In the genomic region with DNA sequence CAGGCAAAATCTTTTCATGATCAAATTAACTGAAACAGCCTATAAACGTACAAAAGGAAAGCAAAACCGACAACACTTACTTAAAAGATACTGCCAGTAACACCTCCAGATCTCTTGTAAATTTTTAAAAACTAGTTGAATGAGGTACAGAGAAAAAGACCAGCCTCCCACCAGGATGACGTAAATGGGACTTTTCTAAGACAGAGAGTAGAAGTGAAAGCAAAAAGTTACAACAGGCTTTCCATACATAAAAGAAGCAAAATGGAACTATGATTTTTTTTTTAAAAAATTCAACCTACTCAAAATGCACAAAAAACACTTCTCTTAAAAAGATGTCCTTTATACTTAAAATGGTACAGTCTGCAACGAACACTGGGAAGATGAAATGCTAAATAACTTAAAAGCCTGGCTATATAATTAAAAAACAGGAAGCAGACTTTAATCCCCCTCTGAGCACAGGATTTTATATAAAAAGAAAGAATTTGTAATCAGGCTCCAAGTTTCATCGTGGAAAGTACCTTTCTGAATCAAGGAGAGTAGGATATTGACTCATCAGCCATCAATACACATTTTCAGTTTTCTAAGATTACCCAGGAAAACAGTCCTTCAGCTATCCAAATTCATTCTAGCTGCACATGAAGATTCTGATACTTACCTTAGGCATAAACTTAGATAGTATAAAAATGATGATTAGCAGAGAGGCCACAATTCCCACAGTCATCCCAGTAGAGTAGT, we compare ENCODE assay signal across 8 cellular contexts. TPM values are rescaled to one million over a fixed set of nuclear protein-coding genes. Genes with fewer than 3 reads are reported as not detected.
A peak's percentile ranks its signal among the peaks of the same experiment; 100 is the strongest.
DNase-seq lines count a peak whose midpoint lies in the region; ATAC-seq and TF ChIP-seq lines count a peak whose summit lies in the region.

No MANE protein-coding gene starts in this region.

- H3K4me3 Mint-ChIP-seq in natural killer cell, result peak overlapping the region; percentile 84

- ATAC-seq in GM18520 (IDR thresholded peaks at IDR 0.05; ENCODE audit: unreplicated experiment) (peak; percentile 78), HG02970 (IDR thresholded peaks at IDR 0.05; ENCODE audit: low FRiP score, unreplicated experiment) (peak; percentile 67), natural killer cell (peak; percentile 91 to 97 (median 92))

- no peak overlapping the region for H3K4me2 ChIP-seq in PC-9

- H3K9me2 ChIP-seq in PC-9 (ENCODE audit: insufficient read depth), result no peaks in the 10 kb centered on the region

- H3K9me3 ChIP-seq in HAP-1, result 0 out of 2 replicates have a peak, but pooled peaks cover 3% of the 10 kb centered on the region
- H3K9me3 ChIP-seq in PC-9 (ENCODE audit: insufficient read depth, low read depth), result no peaks in the 10 kb centered on the region

- H3K79me2 ChIP-seq in PC-9 (ENCODE audit: low read depth), result no peaks in the 10 kb centered on the region

- H2AFZ ChIP-seq in PC-9, result no peak overlapping the region

- peak overlapping the region; percentile 88 to 95 for H3K27ac Mint-ChIP-seq in natural killer cell

- H3K36me3 Mint-ChIP-seq in natural killer cell, result no peaks in the 10 kb centered on the region

- no peak overlapping the region for H3K27ac ChIP-seq in PC-9

- peaks cover 7 to 9% of the 10 kb centered on the region in 2 donors for H3K4me1 Mint-ChIP-seq in natural killer cell

- H3K4me1 ChIP-seq in HAP-1, result no peaks in the 10 kb centered on the region
- no peaks in the 10 kb centered on the region for H3K4me1 ChIP-seq in PC-9 (replicated peaks; ENCODE audit: insufficient read depth)

- intact Hi-C loops in natural killer cell (cut with micrococcal nuclease), result loop anchor here (2.0 kb wide), 1 partner anchor 15 kb away; a partner anchor contains a TSS
- intact Hi-C loops in PC-9 (cut with micrococcal nuclease; ENCODE audit: unreplicated experiment), result no loop called here

- H3K27me3 ChIP-seq in HAP-1 (ENCODE audit: low read depth) (no peaks in the 10 kb centered on the region), PC-9 (ENCODE audit: insufficient read depth, low read depth) (no peaks in the 10 kb centered on the region)

- H3F3A ChIP-seq in PC-9 (ENCODE audit: insufficient read depth, low read depth), result peaks cover 9% of the 10 kb centered on the region; the same call in 1 of the 2 replicates

- BruUV-seq in PC-9 (replicated peaks; lab: Mats Ljungman, UMichigan), result no TSS peak

- peak; percentile 19 for DNase-seq in T-helper 22 cell (ENCODE audit: low read depth)
- no peak for DNase-seq in natural killer cell
- DNase-seq in HAP-1 (ENCODE audit: low spot score in 2 of 2), result no peak
- DNase-seq in PC-9, result no peak
- no peak for DNase-seq in GDM1 (lab: John Stamatoyannopoulos, UW)
- DNase-seq in NCI-H187 treated with DMSO at 0.1 percent for 48 hours (lab: John Stamatoyannopoulos, UW), result no peak

- H3K36me3 ChIP-seq in HAP-1 (replicated peaks), result peaks cover 73% of the 10 kb centered on the region
- no peaks in the 10 kb centered on the region for H3K36me3 ChIP-seq in PC-9 (ENCODE audit: low read depth)

- TF ChIP-seq CTCF in natural killer cell (IDR thresholded peaks at IDR 0.05) (no peak), PC-9 (conservative IDR thresholded peaks at IDR 0.05) (no peak)

- CTCF ChIA-PET in PC-9 (lab: Charles Lee), result no interaction called here

- POLR2A ChIA-PET in PC-9 (lab: Charles Lee; ENCODE audit: unreplicated experiment), result interaction anchor here (0.6 kb wide), 1 partner anchor 109 kb away, joined by 3 read pairs; no protein-coding TSS in a partner anchor

- no peaks in the 10 kb centered on the region for H3K27me3 Mint-ChIP-seq in natural killer cell (ENCODE audit: low read depth in 2 of 2)

- in situ Hi-C loops in HAP-1 (cut with MboI; ENCODE audit: low sequenced_read_pairs), result no loop called here

- H3K4me3 ChIP-seq in HAP-1 (no peak overlapping the region), PC-9 (no peak overlapping the region)

- no peaks in the 10 kb centered on the region for H3K9me3 Mint-ChIP-seq in natural killer cell

- no peaks in the 10 kb centered on the region; the same call in 1 of the 2 replicates for H4K20me1 ChIP-seq in PC-9 (ENCODE audit: insufficient read depth)

RNA-seq across cellular contexts. Expression of a gene that starts 14.2 kb away (rescaled TPM):
- total RNA-seq in natural killer cell, result 1 to 10 TPM in 1 of 3 donors, not detected in 2; 1.1 TPM
- not detected in 2 replicates for total RNA-seq in PC-9 (2021)

RNA-seq across cellular contexts. Expression of a gene that starts 14.4 kb away (rescaled TPM):
- total RNA-seq in natural killer cell (10 to 100 TPM; 11.1 to 16.7 (median 12.1) TPM), PC-9 (2021) (28.9 and 36.6 TPM in 2 replicates)

RNA-seq across cellular contexts. Expression of a gene that starts 24.8 kb away (rescaled TPM):
- total RNA-seq in natural killer cell (1 to 10 TPM; 4.2 to 7.0 (median 5.4) TPM), PC-9 (2021) (13.8 and 20.2 TPM in 2 replicates)

RNA-seq across cellular contexts. Expression of a gene that starts 47.0 kb away (rescaled TPM):
- 100 to 1,000 TPM; 277 to 340 (median 319) TPM for total RNA-seq in natural killer cell
- total RNA-seq in PC-9 (2021), result 112 and 122 TPM in 2 replicates

RNA-seq across cellular contexts. Expression of a gene that starts 47.8 kb away (rescaled TPM):
- total RNA-seq in natural killer cell (not detected), PC-9 (2021) (not detected in 2 replicates)
